ENCODE assay signal across 8 cellular contexts in genomic region chr17:49180303-49180702, GRCh38. TPM values are rescaled to one million over a fixed set of nuclear protein-coding genes. Genes with fewer than 3 reads are reported as not detected.
DNase-seq lines count a peak whose midpoint lies in the region; ATAC-seq, FAIRE-seq and TF ChIP-seq lines count a peak whose summit lies in the region.

No MANE protein-coding gene starts in this region.

- TF ChIP-seq CTCF in GM10266 (IDR thresholded peaks at IDR 0.05; ENCODE audit: control insufficient read depth, insufficient read depth, low read depth, missing control alignments) = peak; percentile 79
- TF ChIP-seq CTCF in activated B cell treated with CpG ODN at 0.5 μM for 24 hours (IDR thresholded peaks at IDR 0.05) = peak; percentile 54
- peak; percentile 77 for TF ChIP-seq CTCF in bronchial epithelial cell (IDR thresholded peaks at IDR 0.05; ENCODE audit: insufficient read depth, low read length, severe bottlenecking)

- H3K9me3 Mint-ChIP-seq in activated B cell treated with CpG ODN at 0.5 μM for 24 hours = peaks cover 20% of the 10 kb centered on the region

- no peak for FAIRE-seq in bronchial epithelial cell (lab: Jason Lieb, UNC)

- intact Hi-C loops in activated B cell treated with CpG ODN at 0.5 μM for 24 hours (cut with micrococcal nuclease) = loop anchor here (1.0 kb wide), 5 partner anchors 12 to 110 kb away; partner anchors contain the start of genes ABI3 and GNGT2

- CTCF ChIA-PET in activated B cell treated with CpG ODN at 0.5 μM for 24 hours (lab: Charles Lee) = interaction anchor here (0.6 to 9.0 kb wide), 19 partner anchors 8 to 376 kb away, joined by 3 to 197 read pairs (median 5); partner anchors contain the start of genes ABI3, GNGT2 and PHOSPHO1

- POLR2A ChIA-PET in activated B cell treated with CpG ODN at 0.5 μM for 24 hours (lab: Charles Lee) = interaction anchor here (0.6 to 1.7 kb wide), 4 partner anchors 12 to 1448 kb away, joined by 3 to 8 read pairs (median 4); partner anchors contain the start of gene TBX21

- H3K27me3 ChIP-seq in bronchial epithelial cell (ENCODE audit: control insufficient read depth, insufficient read depth, low read length) = no peaks in the 10 kb centered on the region

- H3K4me3 Mint-ChIP-seq in activated B cell treated with CpG ODN at 0.5 μM for 24 hours = no peak overlapping the region

- no peaks in the 10 kb centered on the region for H3K36me3 ChIP-seq in bronchial epithelial cell (ENCODE audit: control insufficient read depth, insufficient read depth, low read length)

- H3K27ac Mint-ChIP-seq in activated B cell treated with CpG ODN at 0.5 μM for 24 hours = no peak overlapping the region

- H3K36me3 Mint-ChIP-seq in activated B cell treated with CpG ODN at 0.5 μM for 24 hours (ENCODE audit: low read depth) = peaks cover 4% of the 10 kb centered on the region

- peaks cover 1% of the 10 kb centered on the region for H3K27me3 Mint-ChIP-seq in activated B cell treated with CpG ODN at 0.5 μM for 24 hours

- ATAC-seq in activated B cell treated with CpG ODN at 0.5 μM for 24 hours (ENCODE audit: low read depth) = peak; percentile 52
- ATAC-seq in HG02870 (IDR thresholded peaks at IDR 0.05; ENCODE audit: unreplicated experiment) = no peak
- ATAC-seq in GM19035 (IDR thresholded peaks at IDR 0.05; ENCODE audit: unreplicated experiment) = no peak

- no peak overlapping the region for H3K4me3 ChIP-seq in bronchial epithelial cell (ENCODE audit: low read depth, low read length)

- DNase-seq in GM10266 (ENCODE audit: extremely low spot score) = peak; percentile 62
- peak; percentile 34 for DNase-seq in MV-4-11 (lab: John Stamatoyannopoulos, UW)
- DNase-seq in activated B cell treated with CpG ODN at 0.5 μM for 24 hours = peak; percentile 58
- DNase-seq in bronchial epithelial cell (ENCODE audit: low read depth) = peak; percentile 18
- DNase-seq in kidney tubule cell (ENCODE audit: low spot score) = peak; percentile 62
- DNase-seq in stimulated activated CD4-positive, alpha-beta T cell treated with anti-CD3 and anti-CD28 coated beads, Interleukin-4, amount 100 ng/mL, for 4 hours = peak; percentile 47 to 65

- H3K4me1 Mint-ChIP-seq in activated B cell treated with CpG ODN at 0.5 μM for 24 hours = peaks cover 4% of the 10 kb centered on the region

RNA-seq across cellular contexts. Expression of gene GNGT2, which starts 30.1 kb away (rescaled TPM):
- 8.1 and 9.8 TPM in 2 replicates for total RNA-seq in activated B cell treated with CpG ODN at 0.5 μM for 24 hours
- total RNA-seq in bronchial epithelial cell = not detected in 2 replicates

RNA-seq across cellular contexts. Expression of gene ABI3, which starts 30.2 kb away (rescaled TPM):
- total RNA-seq in activated B cell treated with CpG ODN at 0.5 μM for 24 hours = 6.5 and 9.7 TPM in 2 replicates
- not detected in 2 replicates for total RNA-seq in bronchial epithelial cell

RNA-seq across cellular contexts. Expression of gene B4GALNT2, which starts 47.7 kb away (rescaled TPM):
- total RNA-seq in activated B cell treated with CpG ODN at 0.5 μM for 24 hours = 0.05 and 0.09 TPM in 2 replicates
- total RNA-seq in bronchial epithelial cell = 4.2 and 7.2 TPM in 2 replicates

RNA-seq across cellular contexts. Expression of gene PHOSPHO1, which starts 50.3 kb away (rescaled TPM):
- total RNA-seq in activated B cell treated with CpG ODN at 0.5 μM for 24 hours = 0.59 TPM in 1 of 2 replicates, not detected in the other
- total RNA-seq in bronchial epithelial cell = not detected in 2 replicates
